In genomic region chr4:8553216-8553615, GRCh38 we compare ENCODE assay signal across 24 cellular contexts. TPM values are rescaled to one million over a fixed set of nuclear protein-coding genes. Genes with fewer than 3 reads are reported as not detected.
"Had no signal": no experiment of that assay in that cellular context is flagged by ENCODE, and none has a peak within 500 bp of the region (broad histone marks: within the 10 kb centered on the region; RNA-seq: fewer than 3 reads in every experiment).

No MANE protein-coding gene starts in this region.

- H3K27ac ChIP-seq: dorsolateral prefrontal cortex, heart left ventricle, ovary, suprapubic skin, thyroid gland, upper lobe of right lung, vagina had no signal

- H3K4me3 Mint-ChIP-seq: mesothelial cell of epicardium; natural killer cell; neural crest cell; stimulated activated effector memory CD8-positive, alpha-beta T cell treated with anti-CD3 and anti-CD28 coated beads, Interleukin-12 subunit alpha, Interleukin-12 subunit beta, amount 100 ng/mL, for 72 hours had no signal

- H3K36me3 Mint-ChIP-seq: mesothelial cell of epicardium; natural killer cell; stimulated activated effector memory CD8-positive, alpha-beta T cell treated with anti-CD3 and anti-CD28 coated beads, Interleukin-12 subunit alpha, Interleukin-12 subunit beta, amount 100 ng/mL, for 72 hours had no signal

- H3K9me3 Mint-ChIP-seq: mesothelial cell of epicardium; natural killer cell; neural crest cell; stimulated activated effector memory CD8-positive, alpha-beta T cell treated with anti-CD3 and anti-CD28 coated beads, Interleukin-12 subunit alpha, Interleukin-12 subunit beta, amount 100 ng/mL, for 72 hours had no signal

- H3K27me3 ChIP-seq: dorsolateral prefrontal cortex, ovary, suprapubic skin, thyroid gland, upper lobe of right lung, vagina had no signal

- DNase-seq: cortex of kidney; effector CD8-positive, alpha-beta T cell; foreskin melanocyte; heart left ventricle; hippocampal formation; kidney glomerular epithelial cell; mammary epithelial cell; natural killer cell; right cardiac atrium; small intestine; stimulated activated CD4-positive, alpha-beta T cell treated with anti-CD3 and anti-CD28 coated beads, Interleukin-4, amount 100 ng/mL, for 1 hour; stimulated activated CD8-positive, alpha-beta memory T cell treated with anti-CD3 and anti-CD28 coated beads, Interleukin-4, amount 100 ng/mL, for 48 hours; stimulated activated naive CD8-positive, alpha-beta T cell treated with anti-CD3 and anti-CD28 coated beads, Interleukin-15, Interleukin-2, amounts not matched to agents 100 U/mL and 50 U/mL, for 24 hours; thyroid gland had no signal

- H3K9me3 ChIP-seq: heart left ventricle, ovary, suprapubic skin, thyroid gland, upper lobe of right lung, vagina had no signal

- H3K4me1 ChIP-seq: heart left ventricle, suprapubic skin, upper lobe of right lung, vagina had no signal

- H3K4me1 Mint-ChIP-seq: natural killer cell; neural crest cell; stimulated activated effector memory CD8-positive, alpha-beta T cell treated with anti-CD3 and anti-CD28 coated beads, Interleukin-12 subunit alpha, Interleukin-12 subunit beta, amount 100 ng/mL, for 72 hours had no signal

- ATAC-seq: heart left ventricle; natural killer cell; right cardiac atrium; stimulated activated effector memory CD8-positive, alpha-beta T cell treated with anti-CD3 and anti-CD28 coated beads, Interleukin-12 subunit alpha, Interleukin-12 subunit beta, amount 100 ng/mL, for 72 hours; stimulated activated naive CD8-positive, alpha-beta T cell treated with anti-CD3 and anti-CD28 coated beads, Interleukin-15, Interleukin-2, amounts not matched to agents 100 U/mL and 50 U/mL, for 24 hours; upper lobe of right lung had no signal

- H3K4me3 ChIP-seq: dorsolateral prefrontal cortex, heart left ventricle, ovary, suprapubic skin, thyroid gland, upper lobe of right lung, vagina had no signal

- H3K36me3 ChIP-seq: heart left ventricle, ovary, suprapubic skin, thyroid gland, upper lobe of right lung, vagina had no signal

- H3K27ac Mint-ChIP-seq: mesothelial cell of epicardium; natural killer cell; stimulated activated effector memory CD8-positive, alpha-beta T cell treated with anti-CD3 and anti-CD28 coated beads, Interleukin-12 subunit alpha, Interleukin-12 subunit beta, amount 100 ng/mL, for 72 hours had no signal

RNA-seq across cellular contexts. Expression of gene GPR78, which starts 27.0 kb away (rescaled TPM):
- total RNA-seq: glomerular endothelial cell, liver, mammary epithelial cell, natural killer cell, neural crest cell, suprapubic skin, thyroid gland had no signal
- polyA plus RNA-seq: heart left ventricle, liver, mammary epithelial cell, small intestine had no signal

RNA-seq across cellular contexts. Expression of gene CPZ, which starts 39.3 kb away (rescaled TPM):
- total RNA-seq: mammary epithelial cell, natural killer cell, neural crest cell had no signal
- polyA plus RNA-seq: mammary epithelial cell had no signal
